ENCODE assay signal across 1 cellular context in genomic region chr14:94313991-94314655, GRCh38.
TF ChIP-seq lines count a peak whose summit lies in the region.

No MANE protein-coding gene starts in this region.

TF ChIP-seq in IMR-90, 13 proteins besides CTCF, POLR2A, EP300 and RAD21 (continued from another document):
- TF ChIP-seq ELK1 (IDR thresholded peaks at IDR 0.05; ENCODE audit: borderline replicate concordance, low read depth, low read length) (no peak), CEBPB (IDR thresholded peaks at IDR 0.05; ENCODE audit: low read depth, low read length) (no peak)
